ENCODE assay signal across 8 cellular contexts in genomic region chr12:51218607-51219161, GRCh38.
DNase-seq lines count a peak whose midpoint lies in the region; ATAC-seq lines count a peak whose summit lies in the region.

No MANE protein-coding gene starts in this region.

- no peaks in the 10 kb centered on the region for H3K36me3 ChIP-seq in BLaER1

- no peaks in the 10 kb centered on the region for H4K20me1 ChIP-seq in BLaER1

- H3K4me2 ChIP-seq in BLaER1: peak overlapping the region; percentile 92

- peaks cover 7% of the 10 kb centered on the region for H3K36me3 Mint-ChIP-seq in stimulated activated memory B cell treated with anti-CD40 and anti-IgM and Interleukin-4, amounts not matched to agents 10 μg/mL and 1 μg/mL and 100 μg/mL, for 72 hours

- H3K27me3 Mint-ChIP-seq in stimulated activated memory B cell treated with anti-CD40 and anti-IgM and Interleukin-4, amounts not matched to agents 10 μg/mL and 1 μg/mL and 100 μg/mL, for 72 hours: no peaks in the 10 kb centered on the region

- peaks cover 3% of the 10 kb centered on the region; the same call in 1 of the 2 replicates for H3K27me3 ChIP-seq in BLaER1

- peak; percentile 72 for DNase-seq in HuH-7.5 (ENCODE audit: low spot score)
- DNase-seq in amniotic epithelial cell (ENCODE audit: low read depth): peak; percentile 2
- DNase-seq in iPS-NIHi7 (ENCODE audit: extremely low spot score): peak; percentile 36
- no peak for DNase-seq in DMS79 (lab: John Stamatoyannopoulos, UW)
- no peak for DNase-seq in nucleus accumbens (lab: John Stamatoyannopoulos, UW)

- H3K4me3 Mint-ChIP-seq in stimulated activated memory B cell treated with anti-CD40 and anti-IgM and Interleukin-4, amounts not matched to agents 10 μg/mL and 1 μg/mL and 100 μg/mL, for 72 hours: peak overlapping the region; percentile 75

- peak overlapping the region; percentile 89 for H3K27ac Mint-ChIP-seq in stimulated activated memory B cell treated with anti-CD40 and anti-IgM and Interleukin-4, amounts not matched to agents 10 μg/mL and 1 μg/mL and 100 μg/mL, for 72 hours

- peak overlapping the region; percentile 85 for H3K27ac ChIP-seq in BLaER1

- peaks cover 21% of the 10 kb centered on the region for H3K4me1 ChIP-seq in BLaER1

- H3K9ac ChIP-seq in BLaER1: peak overlapping the region; percentile 84

- no peaks in the 10 kb centered on the region for H3K9me3 ChIP-seq in BLaER1

- no peaks in the 10 kb centered on the region for H3K9me3 Mint-ChIP-seq in stimulated activated memory B cell treated with anti-CD40 and anti-IgM and Interleukin-4, amounts not matched to agents 10 μg/mL and 1 μg/mL and 100 μg/mL, for 72 hours

- peak overlapping the region; percentile 76 for H3K4me3 ChIP-seq in BLaER1

- peaks cover 14% of the 10 kb centered on the region for H3K4me1 Mint-ChIP-seq in stimulated activated memory B cell treated with anti-CD40 and anti-IgM and Interleukin-4, amounts not matched to agents 10 μg/mL and 1 μg/mL and 100 μg/mL, for 72 hours

- ATAC-seq in stimulated activated memory B cell treated with anti-CD40 and anti-IgM and Interleukin-4, amounts not matched to agents 10 μg/mL and 1 μg/mL and 100 μg/mL, for 72 hours: no peak
- no peak for ATAC-seq in HG02870 (IDR thresholded peaks at IDR 0.05; ENCODE audit: unreplicated experiment)

Comparison
In these comparisons a context has a peak if more than half of its experiments do, and no peak if none do; other contexts are left out.
1. DNase-seq: peak in HuH-7.5 (single experiment), amniotic epithelial cell (single experiment) and iPS-NIHi7 (single experiment); none in DMS79 (single experiment) and nucleus accumbens (0 of 56).